Comparison of ENCODE assay signal across 21 cellular contexts in genomic region chr17:82961366-82962162, GRCh38.
A peak's percentile ranks its signal among the peaks of the same experiment; 100 is the strongest.
DNase-seq lines count a peak whose midpoint lies in the region; ATAC-seq and TF ChIP-seq lines count a peak whose summit lies in the region.
"Had no signal": no experiment of that assay in that cellular context is flagged by ENCODE, and none has a peak within 500 bp of the region (broad histone marks: within the 10 kb centered on the region; RNA-seq: fewer than 3 reads in every experiment).

No MANE protein-coding gene starts in this region.

- H3K9me3 ChIP-seq in suprapubic skin = no peaks in the 10 kb centered on the region
- H3K9me3 ChIP-seq: esophagus muscularis mucosa, gastrocnemius medialis, right atrium auricular region, upper lobe of left lung had no signal

- intact Hi-C loops in activated naive CD4-positive, alpha-beta T cell treated with anti-CD3 and anti-CD28 coated beads for 36 hours (cut with micrococcal nuclease) = no loop called here

- H3K36me3 Mint-ChIP-seq in activated naive CD4-positive, alpha-beta T cell treated with anti-CD3 and anti-CD28 coated beads, Interleukin-2, amount 10 ng/mL, durations not matched to agents 7 days and 5 days = peaks cover 8% of the 10 kb centered on the region
- H3K36me3 Mint-ChIP-seq in activated naive CD4-positive, alpha-beta T cell treated with anti-CD3 and anti-CD28 coated beads for 36 hours (ENCODE audit: low read depth) = peaks cover 2% of the 10 kb centered on the region

- no peak for ATAC-seq in left lobe of liver
- ATAC-seq: activated T-helper 17 cell treated with anti-CD3 and anti-CD28 coated beads, Interleukin-2, amount 50 U/mL, for 72 hours; gastrocnemius medialis had no signal

- peak overlapping the region; percentile 19 for H3K27ac Mint-ChIP-seq in activated naive CD4-positive, alpha-beta T cell treated with anti-CD3 and anti-CD28 coated beads, Interleukin-2, amount 10 ng/mL, durations not matched to agents 7 days and 5 days
- H3K27ac Mint-ChIP-seq in activated naive CD4-positive, alpha-beta T cell treated with anti-CD3 and anti-CD28 coated beads for 36 hours = no peak overlapping the region
- H3K27ac Mint-ChIP-seq: activated T-helper 17 cell treated with anti-CD3 and anti-CD28 coated beads, Interleukin-2, amount 50 U/mL, for 72 hours; brain had no signal

- peaks cover 4% of the 10 kb centered on the region for H3K9me3 Mint-ChIP-seq in activated naive CD4-positive, alpha-beta T cell treated with anti-CD3 and anti-CD28 coated beads, Interleukin-2, amount 10 ng/mL, durations not matched to agents 7 days and 5 days
- no peaks in the 10 kb centered on the region for H3K9me3 Mint-ChIP-seq in activated naive CD4-positive, alpha-beta T cell treated with anti-CD3 and anti-CD28 coated beads for 36 hours
- H3K9me3 Mint-ChIP-seq: activated T-helper 17 cell treated with anti-CD3 and anti-CD28 coated beads, Interleukin-2, amount 50 U/mL, for 72 hours; brain had no signal

- TF ChIP-seq CTCF in suprapubic skin (IDR thresholded peaks at IDR 0.05) = no peak

- no peaks in the 10 kb centered on the region for H3K27me3 Mint-ChIP-seq in activated naive CD4-positive, alpha-beta T cell treated with anti-CD3 and anti-CD28 coated beads, Interleukin-2, amount 10 ng/mL, durations not matched to agents 7 days and 5 days
- no peaks in the 10 kb centered on the region for H3K27me3 Mint-ChIP-seq in activated naive CD4-positive, alpha-beta T cell treated with anti-CD3 and anti-CD28 coated beads for 36 hours (ENCODE audit: low read depth)
- H3K27me3 Mint-ChIP-seq: activated T-helper 17 cell treated with anti-CD3 and anti-CD28 coated beads, Interleukin-2, amount 50 U/mL, for 72 hours; brain had no signal

- DNase-seq in activated naive CD4-positive, alpha-beta T cell treated with anti-CD3 and anti-CD28 coated beads, Interleukin-2, amount 10 ng/mL, durations not matched to agents 7 days and 5 days = no peak
- DNase-seq in activated naive CD4-positive, alpha-beta T cell treated with anti-CD3 and anti-CD28 coated beads for 36 hours = no peak
- DNase-seq in RPMI8226 (peak; percentile 11), left lobe of liver (ENCODE audit: low spot score) (peak; percentile 42), suprapubic skin (ENCODE audit: low spot score in 2 of 2) (peak; percentile 55 to 65), HUDEP-2 (lab: John Stamatoyannopoulos, UW; ENCODE audit: unreplicated experiment in 76 of 76) (no peak), EL (no peak), NOMO-1 treated with DMSO at 0.1 percent for 48 hours (lab: John Stamatoyannopoulos, UW; ENCODE audit: unreplicated experiment) (no peak)
- DNase-seq: Calu3, gastrocnemius medialis, hypothalamus, NCI-H1105, NCI-H2107, NCI-H510A treated with DMSO at 0.1 percent for 48 hours, occipital lobe, SW 1271 had no signal

- H3K4me3 Mint-ChIP-seq in activated naive CD4-positive, alpha-beta T cell treated with anti-CD3 and anti-CD28 coated beads, Interleukin-2, amount 10 ng/mL, durations not matched to agents 7 days and 5 days = no peak overlapping the region
- H3K4me3 Mint-ChIP-seq in activated naive CD4-positive, alpha-beta T cell treated with anti-CD3 and anti-CD28 coated beads for 36 hours = no peak overlapping the region
- H3K4me3 Mint-ChIP-seq: activated T-helper 17 cell treated with anti-CD3 and anti-CD28 coated beads, Interleukin-2, amount 50 U/mL, for 72 hours; brain had no signal

- no peak for TF ChIP-seq POLR2A in suprapubic skin (IDR thresholded peaks at IDR 0.05)

- TF ChIP-seq EP300 in suprapubic skin (IDR thresholded peaks at IDR 0.05) = no peak

- H3K4me3 ChIP-seq in suprapubic skin = no peak overlapping the region
- H3K4me3 ChIP-seq: esophagus muscularis mucosa, gastrocnemius medialis, right atrium auricular region, upper lobe of left lung had no signal

- WGBS in suprapubic skin = 76% methylated on average over 13 of the region's 19 CpGs

- H3K4me1 ChIP-seq in suprapubic skin = peaks cover 11% of the 10 kb centered on the region

- H3K27me3 ChIP-seq in suprapubic skin = no peaks in the 10 kb centered on the region
- H3K27me3 ChIP-seq: esophagus muscularis mucosa, gastrocnemius medialis, right atrium auricular region, upper lobe of left lung had no signal

- no peak overlapping the region for H3K27ac ChIP-seq in suprapubic skin
- H3K27ac ChIP-seq: esophagus muscularis mucosa, gastrocnemius medialis, right atrium auricular region had no signal

- peaks cover 6% of the 10 kb centered on the region for H3K36me3 ChIP-seq in suprapubic skin
- H3K36me3 ChIP-seq: gastrocnemius medialis, right atrium auricular region, upper lobe of left lung had no signal

- CTCF ChIA-PET in activated naive CD4-positive, alpha-beta T cell treated with anti-CD3 and anti-CD28 coated beads, Interleukin-2, amount 10 ng/mL, durations not matched to agents 7 days and 5 days (lab: Charles Lee) = no interaction called here
- CTCF ChIA-PET in activated naive CD4-positive, alpha-beta T cell treated with anti-CD3 and anti-CD28 coated beads for 36 hours (lab: Charles Lee) = no interaction called here

- H3K4me1 Mint-ChIP-seq in activated naive CD4-positive, alpha-beta T cell treated with anti-CD3 and anti-CD28 coated beads, Interleukin-2, amount 10 ng/mL, durations not matched to agents 7 days and 5 days = peaks cover 11% of the 10 kb centered on the region
- H3K4me1 Mint-ChIP-seq in activated naive CD4-positive, alpha-beta T cell treated with anti-CD3 and anti-CD28 coated beads for 36 hours (ENCODE audit: low read depth) = peaks cover 6% of the 10 kb centered on the region
- H3K4me1 Mint-ChIP-seq: activated T-helper 17 cell treated with anti-CD3 and anti-CD28 coated beads, Interleukin-2, amount 50 U/mL, for 72 hours had no signal

Comparison
In these comparisons a context has a peak if more than half of its experiments do, and no peak if none do; other contexts are left out.
1. DNase-seq: peak in RPMI8226 (single experiment), left lobe of liver (single experiment) and suprapubic skin (2 of 2); none in activated naive CD4-positive, alpha-beta T cell treated with anti-CD3 and anti-CD28 coated beads, Interleukin-2, amount 10 ng/mL, durations not matched to agents 7 days and 5 days (single experiment), activated naive CD4-positive, alpha-beta T cell treated with anti-CD3 and anti-CD28 coated beads for 36 hours (single experiment), HUDEP-2 (0 of 76), EL (single experiment) and NOMO-1 treated with DMSO at 0.1 percent for 48 hours (single experiment).